1 cellular context compared by ENCODE assay signal in genomic region chr10:98748298-98748697, GRCh38.
TF ChIP-seq lines count a peak whose summit lies in the region.

No MANE protein-coding gene starts in this region.

TF ChIP-seq in HepG2, 621 proteins besides CTCF, POLR2A, EP300 and RAD21 (continued from another document):
- TF ChIP-seq KIAA2018 (CRISPR knock-in tag; IDR thresholded peaks at IDR 0.05; ENCODE audit: borderline replicate concordance) (no peak), ZFP37 (CRISPR knock-in tag; IDR thresholded peaks at IDR 0.05; ENCODE audit: borderline replicate concordance) (no peak), CHD2 (IDR thresholded peaks at IDR 0.05; ENCODE audit: low read depth, low read length) (no peak), NR2F1 (CRISPR knock-in tag; IDR thresholded peaks at IDR 0.05) (no peak), HIVEP1 (CRISPR knock-in tag; IDR thresholded peaks at IDR 0.05) (no peak), ZNF292 (CRISPR knock-in tag; IDR thresholded peaks at IDR 0.05; ENCODE audit: borderline replicate concordance, low read depth) (no peak), ATRX (CRISPR knock-in tag; IDR thresholded peaks at IDR 0.05; ENCODE audit: borderline replicate concordance) (no peak), ZNF616 (CRISPR knock-in tag; IDR thresholded peaks at IDR 0.05; ENCODE audit: low read depth) (no peak)
TF ChIP-seq in HepG2: peak in this region for 0.
